In the genomic region with DNA sequence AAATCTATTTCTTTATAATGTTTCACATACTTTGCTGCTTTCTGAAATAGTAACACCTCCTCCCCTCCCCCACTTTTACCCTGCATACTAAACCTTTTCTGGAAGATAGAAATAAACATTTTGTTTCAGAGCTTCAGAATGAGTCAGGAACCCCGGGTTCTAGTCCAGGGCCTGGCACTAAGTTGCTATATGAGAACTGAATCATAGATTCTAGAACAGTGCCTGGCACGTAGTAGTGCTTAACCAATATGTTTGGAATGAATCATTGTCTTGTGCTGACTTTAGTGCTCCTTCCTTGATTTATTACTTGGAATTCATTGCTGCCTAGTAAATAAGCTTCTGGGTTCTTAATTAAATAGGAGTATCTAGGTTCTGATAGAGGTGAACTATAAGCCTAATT, we compare ENCODE assay signal across 8 cellular contexts. TPM values are rescaled to one million over a fixed set of nuclear protein-coding genes. Genes with fewer than 3 reads are reported as not detected.
DNase-seq lines count a peak whose midpoint lies in the region; ATAC-seq and TF ChIP-seq lines count a peak whose summit lies in the region.

No MANE protein-coding gene starts in this region.

- TF ChIP-seq CTCF in type B pancreatic cell (conservative IDR thresholded peaks at IDR 0.05) = no peak

- peak overlapping the region; percentile 42 for H3K4me3 Mint-ChIP-seq in activated T-cell treated with anti-CD3 and anti-CD28 coated beads, Interleukin-2, amount 50 U/mL, for 24 hours
- peak overlapping the region; percentile 68 for H3K4me3 Mint-ChIP-seq in type B pancreatic cell

- H3K27me3 Mint-ChIP-seq in activated T-cell treated with anti-CD3 and anti-CD28 coated beads, Interleukin-2, amount 50 U/mL, for 24 hours = no peaks in the 10 kb centered on the region
- H3K27me3 Mint-ChIP-seq in type B pancreatic cell = no peaks in the 10 kb centered on the region

- peaks cover 3% of the 10 kb centered on the region for H3K9me3 Mint-ChIP-seq in activated T-cell treated with anti-CD3 and anti-CD28 coated beads, Interleukin-2, amount 50 U/mL, for 24 hours
- H3K9me3 Mint-ChIP-seq in type B pancreatic cell = peaks cover 5% of the 10 kb centered on the region

- peaks cover 24% of the 10 kb centered on the region for H3K36me3 Mint-ChIP-seq in activated T-cell treated with anti-CD3 and anti-CD28 coated beads, Interleukin-2, amount 50 U/mL, for 24 hours (ENCODE audit: low read depth)
- H3K36me3 Mint-ChIP-seq in type B pancreatic cell = peaks cover 9% of the 10 kb centered on the region

- H3K27ac Mint-ChIP-seq in activated T-cell treated with anti-CD3 and anti-CD28 coated beads, Interleukin-2, amount 50 U/mL, for 24 hours = peak overlapping the region; percentile 93
- peak overlapping the region; percentile 91 for H3K27ac Mint-ChIP-seq in type B pancreatic cell

- ATAC-seq in left colon (peak; percentile 50), HG03469 (IDR thresholded peaks at IDR 0.05; ENCODE audit: unreplicated experiment) (no peak), GM19395 (IDR thresholded peaks at IDR 0.05; ENCODE audit: unreplicated experiment) (no peak)

- DNase-seq in activated T-cell treated with anti-CD3 and anti-CD28 coated beads for 24 hours (ENCODE audit: low read depth) = peak; percentile 59
- DNase-seq in activated T-cell treated with anti-CD3 and anti-CD28 coated beads, Interleukin-2, amount 50 U/mL, for 1 hour = no peak
- no peak for DNase-seq in activated T-cell treated with anti-CD3 and anti-CD28 coated beads, Interleukin-2, amount 50 U/mL, for 24 hours
- DNase-seq in left colon = no peak
- no peak for DNase-seq in type B pancreatic cell (ENCODE audit: extremely low spot score, unreplicated experiment)
- DNase-seq in effector CD4-positive, alpha-beta T cell = no peak

- H3K4me1 Mint-ChIP-seq in activated T-cell treated with anti-CD3 and anti-CD28 coated beads, Interleukin-2, amount 50 U/mL, for 24 hours (ENCODE audit: low read depth) = peaks cover 89% of the 10 kb centered on the region
- H3K4me1 Mint-ChIP-seq in type B pancreatic cell (ENCODE audit: unreplicated experiment) = peaks cover 71% of the 10 kb centered on the region

- intact Hi-C loops in left colon (cut with DNase I, micrococcal nuclease) = no loop called here

RNA-seq across cellular contexts. Expression of gene TAB2, which starts 18.4 kb away (rescaled TPM):
- total RNA-seq in left colon (10 to 100 TPM; 57.7 to 69.5 TPM), type B pancreatic cell (ENCODE audit: low replicate concordance) (58.7 TPM in 2 replicates)
